ENCODE assay signal across 13 cellular contexts in genomic region chr9:120729796-120730195, GRCh38. TPM values are rescaled to one million over a fixed set of nuclear protein-coding genes. Genes with fewer than 3 reads are reported as not detected.
A peak's percentile ranks its signal among the peaks of the same experiment; 100 is the strongest.
DNase-seq lines count a peak whose midpoint lies in the region; ATAC-seq and TF ChIP-seq lines count a peak whose summit lies in the region.
"Had no signal": no experiment of that assay in that cellular context is flagged by ENCODE, and none has a peak within 500 bp of the region (broad histone marks: within the 10 kb centered on the region; RNA-seq: fewer than 3 reads in every experiment).

No MANE protein-coding gene starts in this region.

- H4K5ac ChIP-seq in IMR-90 (ENCODE audit: low read depth, low read length): peak overlapping the region; percentile 23

- H3K27ac ChIP-seq in DOHH2 (ENCODE audit: low read depth, low read length) (no peak overlapping the region), IMR-90 (ENCODE audit: insufficient read depth, low read length) (no peak overlapping the region; the same call in 1 of the 2 replicates), VCaP (peak overlapping the region; percentile 30; the same call in 1 of the 2 replicates), liver (ENCODE audit: low read depth in 1 of 2, low read length in 2 of 2) (peak overlapping the region; percentile 37 to 86), dorsolateral prefrontal cortex (peak overlapping the region in 9 of 59 donors; percentile 5 to 80 (median 29))

- DNase-seq in IMR-90 (no peak), T-cell (no peak), NCI-H446 (lab: John Stamatoyannopoulos, UW) (no peak), dorsolateral prefrontal cortex (no peak)
- DNase-seq: Calu3, NCI-H187 had no signal

- peak; percentile 67 for TF ChIP-seq CTCF in DOHH2 (IDR thresholded peaks at IDR 0.05; ENCODE audit: low read depth, low read length, poor library complexity, severe bottlenecking)
- TF ChIP-seq CTCF in IMR-90 (conservative IDR thresholded peaks at IDR 0.05; ENCODE audit: low read depth, low read length): no peak
- 0 out of 2 replicates have a peak, but pooled peaks have one; percentile 10 for TF ChIP-seq CTCF in VCaP (conservative IDR thresholded peaks at IDR 0.05)
- peak; percentile 1 for TF ChIP-seq CTCF in liver (IDR thresholded peaks at IDR 0.05; ENCODE audit: low read depth, low read length, missing input control)
- no peak for TF ChIP-seq CTCF in dorsolateral prefrontal cortex (IDR thresholded peaks at IDR 0.05 in 54 of 56, conservative IDR thresholded peaks at IDR 0.05 in 2 of 56; ENCODE audit: low read depth in 1 of 56, partially characterized antibody in 56 of 56)

- TF ChIP-seq RAD21 in IMR-90 (IDR thresholded peaks at IDR 0.05; ENCODE audit: low read length): no peak
- no peak for TF ChIP-seq RAD21 in liver (IDR thresholded peaks at IDR 0.05)

- TF ChIP-seq POLR2A in IMR-90 (IDR thresholded peaks at IDR 0.05; ENCODE audit: low read depth, low read length): no peak

- H3K56ac ChIP-seq in IMR-90 (ENCODE audit: extremely low read depth, insufficient read depth, low read length): no peak overlapping the region; the same call in 1 of the 2 replicates

- H3K4me1 ChIP-seq in DOHH2 (ENCODE audit: control insufficient read depth, low read length) (peaks cover 32% of the 10 kb centered on the region), IMR-90 (ENCODE audit: control insufficient read depth, insufficient read depth, low read length) (peaks cover 15% of the 10 kb centered on the region), liver (ENCODE audit: control insufficient read depth in 4 of 4, insufficient read depth in 4 of 4, low read length in 3 of 4) (peaks cover 19 to 42% (median 31%) of the 10 kb centered on the region in 4 donors)

- 41% methylated on average over 3 of the region's 5 CpGs; no CpG with 5 or more reads in 1 of the 2 experiments for WGBS in IMR-90 (ENCODE audit: extremely low coverage in 2 of 2, insufficient read length in 1 of 2), 2 experiments
- WGBS in liver: 31% methylated on average over 5 of the region's 5 CpGs

- no peaks in the 10 kb centered on the region for H3K9me2 ChIP-seq in DOHH2 (replicated peaks; ENCODE audit: control insufficient read depth, low read length)

- in situ Hi-C loops in IMR-90 (cut with MboI; ENCODE audit: low sequenced_read_pairs): no loop called here

- H3K18ac ChIP-seq in IMR-90 (ENCODE audit: low read depth, low read length): peak overlapping the region; percentile 2

- H3K79me2 ChIP-seq in DOHH2 (ENCODE audit: control insufficient read depth, low read length): no peaks in the 10 kb centered on the region

- intact Hi-C loops in IMR-90 (cut with micrococcal nuclease) (no loop called here), dorsolateral prefrontal cortex (cut with DNase I) (no loop called here)

- H3K9me3 ChIP-seq in DOHH2 (ENCODE audit: control insufficient read depth, insufficient read depth, low read length): no peaks in the 10 kb centered on the region
- no peaks in the 10 kb centered on the region for H3K9me3 ChIP-seq in IMR-90 (ENCODE audit: control insufficient read depth, insufficient read depth, low read length)
- H3K9me3 ChIP-seq in liver (ENCODE audit: control insufficient read depth in 4 of 4, low read length in 3 of 4): no peaks in the 10 kb centered on the region
- H3K9me3 ChIP-seq: tibial nerve had no signal

- H3K4me3 ChIP-seq in DOHH2 (ENCODE audit: low read length) (no peak overlapping the region), IMR-90 (ENCODE audit: insufficient read depth, low read depth, low read length) (no peak overlapping the region), liver (ENCODE audit: low read depth in 1 of 3, low read length in 3 of 3) (no peak overlapping the region), dorsolateral prefrontal cortex (no peak overlapping the region)
- H3K4me3 ChIP-seq: tibial nerve had no signal

- ATAC-seq in IMR-90 (ENCODE audit: low read depth) (no peak), esophagus mucosa (no peak), T-cell (replicated peaks in 1 of 4) (no peak)

- peaks cover 2% of the 10 kb centered on the region; the same call in 1 of the 2 replicates for H3F3A ChIP-seq in DOHH2 (ENCODE audit: control insufficient read depth, insufficient read depth)

- H2BK15ac ChIP-seq in IMR-90 (ENCODE audit: low read depth, low read length): peak overlapping the region; percentile 82; the same call in 1 of the 3 replicates

- H3K79me1 ChIP-seq in IMR-90 (ENCODE audit: low read depth in 1 of 2, low read length in 2 of 2): no peaks in the 10 kb centered on the region

- no peaks in the 10 kb centered on the region for H3K27me3 Mint-ChIP-seq in T-cell
- H3K27me3 Mint-ChIP-seq: memory B cell had no signal

- H3K4me2 ChIP-seq in DOHH2 (ENCODE audit: low read length) (no peak overlapping the region), IMR-90 (ENCODE audit: low read depth, low read length) (no peak overlapping the region)

- peak overlapping the region; percentile 76 for H2AK9ac ChIP-seq in IMR-90 (replicated peaks; ENCODE audit: low read depth, low read length, poor library complexity)

- POLR2A ChIA-PET in IMR-90 (lab: Charles Lee; ENCODE audit: unreplicated experiment) (no interaction called here), T-cell (lab: Charles Lee) (no interaction called here)

- H4K20me1 ChIP-seq in DOHH2 (ENCODE audit: control insufficient read depth, insufficient read depth, low read depth, low read length) (no peaks in the 10 kb centered on the region), IMR-90 (ENCODE audit: insufficient read depth, low read length) (peaks cover 3% of the 10 kb centered on the region; the same call in 1 of the 2 replicates)

- H2BK20ac ChIP-seq in IMR-90 (ENCODE audit: low read depth, low read length): peak overlapping the region; percentile 89; the same call in 1 of the 2 replicates

- H4K91ac ChIP-seq in IMR-90 (ENCODE audit: insufficient read depth, low read depth, low read length): peak overlapping the region; percentile 59

- H2AFZ ChIP-seq in IMR-90 (replicated peaks; ENCODE audit: low read length, poor library complexity): peak overlapping the region; percentile 54

- peaks cover 3 to 5% (median 5%) of the 10 kb centered on the region in 3 donors for H3K4me1 Mint-ChIP-seq in T-cell

- H3K36me3 Mint-ChIP-seq in T-cell: no peaks in the 10 kb centered on the region
- H3K36me3 Mint-ChIP-seq: activated naive CD4-positive, alpha-beta T cell treated with anti-CD3 and anti-CD28 coated beads, Interleukin-2, amount 50 U/mL, for 72 hours; memory B cell had no signal

- no peaks in the 10 kb centered on the region for H3K9me3 Mint-ChIP-seq in T-cell
- H3K9me3 Mint-ChIP-seq: activated naive CD4-positive, alpha-beta T cell treated with anti-CD3 and anti-CD28 coated beads, Interleukin-2, amount 50 U/mL, for 72 hours; memory B cell had no signal

- H3K23ac ChIP-seq in IMR-90 (ENCODE audit: low read depth, low read length): peak overlapping the region; percentile 2

- BruUV-seq in IMR-90 (replicated peaks; lab: Mats Ljungman, UMichigan): no TSS peak

- H2BK120ac ChIP-seq in IMR-90 (ENCODE audit: low read depth, low read length): peak overlapping the region; percentile 88

- no peak overlapping the region for H3K9ac ChIP-seq in IMR-90 (ENCODE audit: low read depth, low read length)
- no peak overlapping the region for H3K9ac ChIP-seq in liver (ENCODE audit: low read depth in 1 of 2, low read length in 2 of 2)

- CTCF ChIA-PET in IMR-90 (lab: Yijun Ruan, JAX): interaction anchor here (0.8 to 1.1 kb wide), 2 partner anchors 17 to 67 kb away, joined by 4 to 5 read pairs; no protein-coding TSS in a partner anchor
- CTCF ChIA-PET in T-cell (lab: Charles Lee): interaction anchor here in 1 of 2 donors (1.2 kb wide), 1 partner anchor 16 kb away, joined by 4 read pairs; no protein-coding TSS in a partner anchor

- no peak overlapping the region for H3K27ac Mint-ChIP-seq in T-cell
- H3K27ac Mint-ChIP-seq: activated naive CD4-positive, alpha-beta T cell treated with anti-CD3 and anti-CD28 coated beads, Interleukin-2, amount 50 U/mL, for 72 hours; memory B cell had no signal

- no peak overlapping the region for H2BK5ac ChIP-seq in IMR-90 (ENCODE audit: low read depth, low read length, poor library complexity, severe bottlenecking)

- peaks cover 3% of the 10 kb centered on the region; the same call in 1 of the 2 replicates for H3K9me1 ChIP-seq in IMR-90 (ENCODE audit: insufficient read depth, low read length)

- H4K8ac ChIP-seq in IMR-90 (ENCODE audit: low read depth in 2 of 2, low read length in 2 of 2): peak overlapping the region; percentile 21 to 51; a peak in 1 of 4 replicates

- H3K27me3 ChIP-seq in DOHH2 (ENCODE audit: control insufficient read depth, low read length) (no peaks in the 10 kb centered on the region), IMR-90 (ENCODE audit: control insufficient read depth, insufficient read depth, low read length) (no peaks in the 10 kb centered on the region), liver (ENCODE audit: control insufficient read depth in 4 of 4, insufficient read depth in 4 of 4, low read length in 3 of 4) (no peaks in the 10 kb centered on the region), dorsolateral prefrontal cortex (no peaks in the 10 kb centered on the region)
- H3K27me3 ChIP-seq: tibial nerve had no signal

- peak overlapping the region; percentile 90; the same call in 1 of the 2 replicates for H2AK5ac ChIP-seq in IMR-90 (ENCODE audit: low read depth, low read length)

- no peaks in the 10 kb centered on the region for H3K36me3 ChIP-seq in DOHH2 (ENCODE audit: control insufficient read depth, low read length)
- H3K36me3 ChIP-seq in IMR-90 (ENCODE audit: control insufficient read depth, insufficient read depth, low read length): no peaks in the 10 kb centered on the region
- H3K36me3 ChIP-seq in liver (ENCODE audit: control insufficient read depth in 4 of 4, insufficient read depth in 3 of 4, low read depth in 1 of 4, low read length in 3 of 4): no peaks in the 10 kb centered on the region
- H3K36me3 ChIP-seq: tibial nerve had no signal

- no peak overlapping the region for H3K4me3 Mint-ChIP-seq in T-cell
- H3K4me3 Mint-ChIP-seq: memory B cell had no signal

- dilution Hi-C loops in IMR-90 (cut with HindIII; ENCODE audit: low sequenced_read_pairs, unreplicated experiment): no loop called here

- H3K14ac ChIP-seq in IMR-90 (replicated peaks; ENCODE audit: low read depth, low read length): peak overlapping the region; percentile 19

- peak overlapping the region; percentile 89 for H3K4ac ChIP-seq in IMR-90 (ENCODE audit: low read depth, low read length)

TF ChIP-seq in IMR-90, 13 proteins besides CTCF, POLR2A, EP300 and RAD21:
- no peak for TF ChIP-seq CEBPB (IDR thresholded peaks at IDR 0.05; ENCODE audit: low read depth, low read length)

TF ChIP-seq in liver, 16 proteins besides CTCF, POLR2A, EP300 and RAD21:
- TF ChIP-seq NR2F2 (IDR thresholded peaks at IDR 0.05): no peak
- peak; percentile 37 to 73 for TF ChIP-seq HNF4A (conservative IDR thresholded peaks at IDR 0.05)

RNA-seq across cellular contexts. Expression of gene MEGF9, which starts 15.5 kb away (rescaled TPM):
- total RNA-seq in IMR-90 (2012; rRNA removed): 3.4 and 4.7 TPM in 2 replicates
- 3.0 and 3.4 TPM in 2 replicates for polyA plus RNA-seq in IMR-90 (2012; rRNA removed)
- 1.4 and 1.7 TPM in 2 replicates for polyA plus RNA-seq in IMR-90 (2012; cell fraction: cytosol; rRNA removed)
- 0.83 and 3.0 TPM in 2 replicates for polyA plus RNA-seq in IMR-90 (2012; cell fraction: nucleus; rRNA removed; ENCODE audit: low replicate concordance)
- 10 to 100 TPM; 19.8 to 27.4 TPM for total RNA-seq in liver
- 10 to 100 TPM; 15.5 to 18.7 TPM for polyA plus RNA-seq in liver
- 9.8 TPM for total RNA-seq in esophagus mucosa
- total RNA-seq in T-cell: 10 to 100 TPM; 10.4 to 15.5 (median 11.3) TPM
- total RNA-seq in dorsolateral prefrontal cortex: 10 to 100 TPM; 47.2 to 92.6 (median 64.9) TPM

Comparison
In these comparisons a context has a peak if more than half of its experiments do, and no peak if none do; other contexts are left out.
1. H3K27ac ChIP-seq: peak in VCaP (single experiment) and liver (2 of 2); none in DOHH2 (single experiment) and IMR-90 (single experiment).
2. CTCF ChIP-seq: peak in DOHH2 (single experiment), VCaP (single experiment) and liver (single experiment); none in IMR-90 (single experiment) and dorsolateral prefrontal cortex (0 of 56).